Comparison of ENCODE assay signal across 8 cellular contexts in genomic region chr1:68442822-68443556, GRCh38. TPM values are rescaled to one million over a fixed set of nuclear protein-coding genes. Genes with fewer than 3 reads are reported as not detected.
DNase-seq lines count a peak whose midpoint lies in the region; ATAC-seq, FAIRE-seq and TF ChIP-seq lines count a peak whose summit lies in the region.

No MANE protein-coding gene starts in this region.

- no peak for TF ChIP-seq POLR2A in gastroesophageal sphincter (IDR thresholded peaks at IDR 0.05)
- TF ChIP-seq POLR2A in sigmoid colon (IDR thresholded peaks at IDR 0.05), result no peak

- no peaks in the 10 kb centered on the region for H3K9me3 Mint-ChIP-seq in GM23338

- intact Hi-C loops in sigmoid colon (cut with DNase I), result no loop called here

- no peak for TF ChIP-seq EP300 in gastroesophageal sphincter (IDR thresholded peaks at IDR 0.05)
- TF ChIP-seq EP300 in sigmoid colon (IDR thresholded peaks at IDR 0.05), result no peak

- H3K4me1 Mint-ChIP-seq in GM23338, result peaks cover 10% of the 10 kb centered on the region

- no peak overlapping the region for H3K9ac ChIP-seq in SU-DHL-6 (ENCODE audit: low read length)

- DNase-seq in GM23338 (ENCODE audit: low spot score) (peak; percentile 74), KBM-7 (peak; percentile 31), sigmoid colon (no peak), ecto neural progenitor cell (ENCODE audit: low spot score) (no peak)

- no peaks in the 10 kb centered on the region for H3K9me3 ChIP-seq in SU-DHL-6 (ENCODE audit: insufficient read depth, low read length)
- H3K9me3 ChIP-seq in gastroesophageal sphincter, result no peaks in the 10 kb centered on the region
- no peaks in the 10 kb centered on the region for H3K9me3 ChIP-seq in sigmoid colon

- H2AFZ ChIP-seq in GM23338 (no peak overlapping the region), SU-DHL-6 (ENCODE audit: low read depth, low read length, severe bottlenecking) (no peak overlapping the region)

- H3K4me3 Mint-ChIP-seq in GM23338, result no peak overlapping the region

- no peaks in the 10 kb centered on the region for H3F3A ChIP-seq in GM23338 (replicated peaks; ENCODE audit: low read depth)
- H3F3A ChIP-seq in SU-DHL-6 (ENCODE audit: insufficient read depth), result no peaks in the 10 kb centered on the region

- H3K36me3 Mint-ChIP-seq in GM23338 (ENCODE audit: low read depth), result no peaks in the 10 kb centered on the region

- TF ChIP-seq CTCF in 22Rv1 (IDR thresholded peaks at IDR 0.05) (peak; percentile 82), GM23338 (conservative IDR thresholded peaks at IDR 0.05; ENCODE audit: low read depth in 2 of 2) (peak; percentile 73 to 82), SU-DHL-6 (IDR thresholded peaks at IDR 0.05; ENCODE audit: insufficient read depth, low read length, poor library complexity, severe bottlenecking) (peak; percentile 65), gastroesophageal sphincter (IDR thresholded peaks at IDR 0.05) (peak; percentile 11 to 41 (median 22)), sigmoid colon (IDR thresholded peaks at IDR 0.05) (peak in 3 of 4 experiments; percentile 8 to 34 (median 10))

- no peaks in the 10 kb centered on the region for H3K27me3 Mint-ChIP-seq in GM23338 (ENCODE audit: insufficient read depth, low read depth, poor library complexity)

- H3K27ac ChIP-seq in 22Rv1, result no peak overlapping the region
- no peak overlapping the region for H3K27ac ChIP-seq in GM23338 (ENCODE audit: low read depth)
- no peak overlapping the region for H3K27ac ChIP-seq in SU-DHL-6 (ENCODE audit: low read depth, low read length)
- H3K27ac ChIP-seq in gastroesophageal sphincter, result no peak overlapping the region
- no peak overlapping the region for H3K27ac ChIP-seq in sigmoid colon

- no peaks in the 10 kb centered on the region for H3K79me2 ChIP-seq in GM23338 (replicated peaks; ENCODE audit: insufficient read depth)
- H3K79me2 ChIP-seq in SU-DHL-6 (ENCODE audit: insufficient read depth, low read length), result no peaks in the 10 kb centered on the region

- H3K36me3 ChIP-seq in GM23338 (ENCODE audit: insufficient read depth) (no peaks in the 10 kb centered on the region), SU-DHL-6 (ENCODE audit: low read length) (no peaks in the 10 kb centered on the region), gastroesophageal sphincter (no peaks in the 10 kb centered on the region), sigmoid colon (no peaks in the 10 kb centered on the region)

- H4K20me1 ChIP-seq in GM23338 (replicated peaks; ENCODE audit: insufficient read depth), result no peaks in the 10 kb centered on the region
- no peaks in the 10 kb centered on the region for H4K20me1 ChIP-seq in SU-DHL-6 (ENCODE audit: low read depth, low read length)

- H3K4me2 ChIP-seq in GM23338 (no peak overlapping the region), SU-DHL-6 (ENCODE audit: low read depth, low read length, poor library complexity, severe bottlenecking) (no peak overlapping the region)

- ATAC-seq in GM23338, result peak; percentile 88
- no peak for ATAC-seq in gastroesophageal sphincter

- H3K9me2 ChIP-seq in GM23338 (ENCODE audit: insufficient read depth), result no peaks in the 10 kb centered on the region
- no peaks in the 10 kb centered on the region for H3K9me2 ChIP-seq in SU-DHL-6 (replicated peaks; ENCODE audit: insufficient read depth, low read length)

- H3K27me3 ChIP-seq in GM23338 (ENCODE audit: insufficient read depth) (no peaks in the 10 kb centered on the region), SU-DHL-6 (ENCODE audit: low read length) (no peaks in the 10 kb centered on the region), gastroesophageal sphincter (no peaks in the 10 kb centered on the region), sigmoid colon (no peaks in the 10 kb centered on the region)

- FAIRE-seq in G401.6 (lab: Jason Lieb, UNC), result peak; percentile 95

- in situ Hi-C loops in KBM-7 (cut with MboI; ENCODE audit: low pct_unique_long_range_greater_than_20kb, low sequenced_read_pairs), result no loop called here

- no peak overlapping the region for H3K27ac Mint-ChIP-seq in GM23338

- peaks cover 8% of the 10 kb centered on the region for H3K4me1 ChIP-seq in GM23338 (ENCODE audit: insufficient read depth)
- H3K4me1 ChIP-seq in gastroesophageal sphincter, result no peaks in the 10 kb centered on the region
- H3K4me1 ChIP-seq in sigmoid colon, result no peaks in the 10 kb centered on the region

- 46 to 67% methylated on average over 4 to 5 of the region's 5 CpGs for WGBS in gastroesophageal sphincter (ENCODE audit: low coverage in 1 of 2), 2 donors
- WGBS in sigmoid colon, 2 donors, result 39 to 40% methylated on average over 5 of the region's 5 CpGs

- H3K4me3 ChIP-seq in GM23338, result no peak overlapping the region
- H3K4me3 ChIP-seq in SU-DHL-6 (ENCODE audit: insufficient read depth, low read length, poor library complexity, severe bottlenecking), result no peak overlapping the region
- no peak overlapping the region for H3K4me3 ChIP-seq in gastroesophageal sphincter
- no peak overlapping the region for H3K4me3 ChIP-seq in sigmoid colon

TF ChIP-seq in GM23338, 12 proteins besides CTCF, POLR2A, EP300 and RAD21:
- TF ChIP-seq POLR2AphosphoS5 (IDR thresholded peaks at IDR 0.05; ENCODE audit: low read depth), result no peak
- no peak for TF ChIP-seq ZNF331 (CRISPR knock-in tag; IDR thresholded peaks at IDR 0.05; ENCODE audit: low read depth)
- TF ChIP-seq, protein P1, sequence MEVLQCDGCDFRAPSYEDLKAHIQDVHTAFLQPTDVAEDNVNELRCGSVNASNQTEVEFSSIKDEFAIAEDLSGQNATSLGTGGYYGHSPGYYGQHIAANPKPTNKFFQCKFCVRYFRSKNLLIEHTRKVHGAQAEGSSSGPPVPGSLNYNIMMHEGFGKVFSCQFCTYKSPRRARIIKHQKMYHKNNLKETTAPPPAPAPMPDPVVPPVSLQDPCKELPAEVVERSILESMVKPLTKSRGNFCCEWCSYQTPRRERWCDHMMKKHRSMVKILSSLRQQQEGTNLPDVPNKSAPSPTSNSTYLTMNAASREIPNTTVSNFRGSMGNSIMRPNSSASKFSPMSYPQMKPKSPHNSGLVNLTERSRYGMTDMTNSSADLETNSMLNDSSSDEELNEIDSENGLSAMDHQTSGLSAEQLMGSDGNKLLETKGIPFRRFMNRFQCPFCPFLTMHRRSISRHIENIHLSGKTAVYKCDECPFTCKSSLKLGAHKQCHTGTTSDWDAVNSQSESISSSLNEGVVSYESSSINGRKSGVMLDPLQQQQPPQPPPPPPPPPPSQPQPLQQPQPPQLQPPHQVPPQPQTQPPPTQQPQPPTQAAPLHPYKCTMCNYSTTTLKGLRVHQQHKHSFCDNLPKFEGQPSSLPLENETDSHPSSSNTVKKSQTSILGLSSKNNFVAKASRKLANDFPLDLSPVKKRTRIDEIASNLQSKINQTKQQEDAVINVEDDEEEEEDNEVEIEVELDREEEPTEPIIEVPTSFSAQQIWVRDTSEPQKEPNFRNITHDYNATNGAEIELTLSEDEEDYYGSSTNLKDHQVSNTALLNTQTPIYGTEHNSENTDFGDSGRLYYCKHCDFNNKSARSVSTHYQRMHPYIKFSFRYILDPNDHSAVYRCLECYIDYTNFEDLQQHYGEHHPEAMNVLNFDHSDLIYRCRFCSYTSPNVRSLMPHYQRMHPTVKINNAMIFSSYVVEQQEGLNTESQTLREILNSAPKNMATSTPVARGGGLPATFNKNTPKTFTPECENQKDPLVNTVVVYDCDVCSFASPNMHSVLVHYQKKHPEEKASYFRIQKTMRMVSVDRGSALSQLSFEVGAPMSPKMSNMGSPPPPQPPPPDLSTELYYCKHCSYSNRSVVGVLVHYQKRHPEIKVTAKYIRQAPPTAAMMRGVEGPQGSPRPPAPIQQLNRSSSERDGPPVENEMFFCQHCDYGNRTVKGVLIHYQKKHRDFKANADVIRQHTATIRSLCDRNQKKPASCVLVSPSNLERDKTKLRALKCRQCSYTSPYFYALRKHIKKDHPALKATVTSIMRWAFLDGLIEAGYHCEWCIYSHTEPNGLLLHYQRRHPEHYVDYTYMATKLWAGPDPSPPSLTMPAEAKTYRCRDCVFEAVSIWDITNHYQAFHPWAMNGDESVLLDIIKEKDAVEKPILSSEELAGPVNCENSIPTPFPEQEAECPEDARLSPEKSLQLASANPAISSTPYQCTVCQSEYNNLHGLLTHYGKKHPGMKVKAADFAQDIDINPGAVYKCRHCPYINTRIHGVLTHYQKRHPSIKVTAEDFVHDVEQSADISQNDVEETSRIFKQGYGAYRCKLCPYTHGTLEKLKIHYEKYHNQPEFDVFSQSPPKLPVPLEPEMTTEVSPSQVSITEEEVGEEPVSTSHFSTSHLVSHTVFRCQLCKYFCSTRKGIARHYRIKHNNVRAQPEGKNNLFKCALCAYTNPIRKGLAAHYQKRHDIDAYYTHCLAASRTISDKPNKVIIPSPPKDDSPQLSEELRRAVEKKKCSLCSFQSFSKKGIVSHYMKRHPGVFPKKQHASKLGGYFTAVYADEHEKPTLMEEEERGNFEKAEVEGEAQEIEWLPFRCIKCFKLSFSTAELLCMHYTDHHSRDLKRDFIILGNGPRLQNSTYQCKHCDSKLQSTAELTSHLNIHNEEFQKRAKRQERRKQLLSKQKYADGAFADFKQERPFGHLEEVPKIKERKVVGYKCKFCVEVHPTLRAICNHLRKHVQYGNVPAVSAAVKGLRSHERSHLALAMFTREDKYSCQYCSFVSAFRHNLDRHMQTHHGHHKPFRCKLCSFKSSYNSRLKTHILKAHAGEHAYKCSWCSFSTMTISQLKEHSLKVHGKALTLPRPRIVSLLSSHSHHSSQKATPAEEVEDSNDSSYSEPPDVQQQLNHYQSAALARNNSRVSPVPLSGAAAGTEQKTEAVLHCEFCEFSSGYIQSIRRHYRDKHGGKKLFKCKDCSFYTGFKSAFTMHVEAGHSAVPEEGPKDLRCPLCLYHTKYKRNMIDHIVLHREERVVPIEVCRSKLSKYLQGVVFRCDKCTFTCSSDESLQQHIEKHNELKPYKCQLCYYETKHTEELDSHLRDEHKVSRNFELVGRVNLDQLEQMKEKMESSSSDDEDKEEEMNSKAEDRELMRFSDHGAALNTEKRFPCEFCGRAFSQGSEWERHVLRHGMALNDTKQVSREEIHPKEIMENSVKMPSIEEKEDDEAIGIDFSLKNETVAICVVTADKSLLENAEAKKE (CRISPR knock-in tag; IDR thresholded peaks at IDR 0.05), result no peak
- TF ChIP-seq STAT1 (IDR thresholded peaks at IDR 0.05; ENCODE audit: unreplicated experiment), result no peak
- no peak for TF ChIP-seq ZNF114 (CRISPR knock-in tag; IDR thresholded peaks at IDR 0.05)
- TF ChIP-seq EZH2phosphoT487 (IDR thresholded peaks at IDR 0.05; ENCODE audit: unreplicated experiment), result no peak

RNA-seq across cellular contexts. Expression of gene RPE65, which starts 6.8 kb away (rescaled TPM):
- not detected in 2 replicates for total RNA-seq in GM23338 (2014; rRNA removed; shearing (Covaris generic))
- polyA plus RNA-seq in GM23338 (2016; fragmentation: Nextera tagmentation; extraction: Ambion mirVana) (not detected in 2 replicates), sigmoid colon (under 1 TPM in 1 of 3 donors, not detected in 2; 0.01 TPM)
- total RNA-seq in gastroesophageal sphincter (not detected), sigmoid colon (not detected)

RNA-seq across cellular contexts. Expression of gene DEPDC1, which starts 53.9 kb away (rescaled TPM):
- 42.9 and 47.0 TPM in 2 replicates for total RNA-seq in GM23338 (2014; rRNA removed; shearing (Covaris generic))
- polyA plus RNA-seq in GM23338 (2016; fragmentation: Nextera tagmentation; extraction: Ambion mirVana), result 16.5 and 30.0 TPM in 2 replicates
- total RNA-seq in gastroesophageal sphincter, result under 1 TPM in 1 of 4 donors, not detected in 3; 0.25 TPM
- total RNA-seq in sigmoid colon, result 1 to 10 TPM in 2 of 4 donors, under 1 TPM in 1, not detected in 1; 0.28 to 1.2 (median 1.1) TPM
- polyA plus RNA-seq in sigmoid colon, result 1 to 10 TPM in 2 of 3 donors, under 1 TPM in 1; 0.60 to 4.4 (median 1.2) TPM

Comparison
In these comparisons a context has a peak if more than half of its experiments do, and no peak if none do; other contexts are left out.
1. CTCF ChIP-seq: peak in every context shown above with its lines; median percentile 82 in 22Rv1; 78 in GM23338; 65 in SU-DHL-6; 22 in gastroesophageal sphincter; 10 in sigmoid colon.
2. DNase-seq: peak in GM23338 (single experiment) and KBM-7 (single experiment); none in sigmoid colon (single experiment) and ecto neural progenitor cell (single experiment).
3. RNA of gene DEPDC1, which starts 53.9 kb away (total RNA-seq): 42.9 to 47.0 TPM in GM23338; 0.28 to 1.2 TPM in sigmoid colon and 0.25 TPM in gastroesophageal sphincter; every median in the first group is over 10 times any median in the second.